1 cellular context compared by ENCODE assay signal in genomic region chr2:159797468-159798375, GRCh38.
A peak's percentile ranks its signal among the peaks of the same experiment; 100 is the strongest.
TF ChIP-seq lines count a peak whose summit lies in the region.

TSS of gene CD302 (minus strand) at chr2:159798208. CDS start at chr2:159798198, 10 bp downstream.

TF ChIP-seq in HepG2, 621 proteins besides CTCF, POLR2A, EP300 and RAD21 (continued from another document and continues in another):
- TF ChIP-seq, protein P1, sequence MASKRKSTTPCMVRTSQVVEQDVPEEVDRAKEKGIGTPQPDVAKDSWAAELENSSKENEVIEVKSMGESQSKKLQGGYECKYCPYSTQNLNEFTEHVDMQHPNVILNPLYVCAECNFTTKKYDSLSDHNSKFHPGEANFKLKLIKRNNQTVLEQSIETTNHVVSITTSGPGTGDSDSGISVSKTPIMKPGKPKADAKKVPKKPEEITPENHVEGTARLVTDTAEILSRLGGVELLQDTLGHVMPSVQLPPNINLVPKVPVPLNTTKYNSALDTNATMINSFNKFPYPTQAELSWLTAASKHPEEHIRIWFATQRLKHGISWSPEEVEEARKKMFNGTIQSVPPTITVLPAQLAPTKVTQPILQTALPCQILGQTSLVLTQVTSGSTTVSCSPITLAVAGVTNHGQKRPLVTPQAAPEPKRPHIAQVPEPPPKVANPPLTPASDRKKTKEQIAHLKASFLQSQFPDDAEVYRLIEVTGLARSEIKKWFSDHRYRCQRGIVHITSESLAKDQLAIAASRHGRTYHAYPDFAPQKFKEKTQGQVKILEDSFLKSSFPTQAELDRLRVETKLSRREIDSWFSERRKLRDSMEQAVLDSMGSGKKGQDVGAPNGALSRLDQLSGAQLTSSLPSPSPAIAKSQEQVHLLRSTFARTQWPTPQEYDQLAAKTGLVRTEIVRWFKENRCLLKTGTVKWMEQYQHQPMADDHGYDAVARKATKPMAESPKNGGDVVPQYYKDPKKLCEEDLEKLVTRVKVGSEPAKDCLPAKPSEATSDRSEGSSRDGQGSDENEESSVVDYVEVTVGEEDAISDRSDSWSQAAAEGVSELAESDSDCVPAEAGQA (IDR thresholded peaks at IDR 0.05; ENCODE audit: low read depth) = peak; percentile 64
- TF ChIP-seq, protein P1 (CRISPR knock-in tag; IDR thresholded peaks at IDR 0.05; ENCODE audit: borderline replicate concordance) = peak; percentile 71; the same call in 1 of the 2 replicates
- TF ChIP-seq, protein P2, sequence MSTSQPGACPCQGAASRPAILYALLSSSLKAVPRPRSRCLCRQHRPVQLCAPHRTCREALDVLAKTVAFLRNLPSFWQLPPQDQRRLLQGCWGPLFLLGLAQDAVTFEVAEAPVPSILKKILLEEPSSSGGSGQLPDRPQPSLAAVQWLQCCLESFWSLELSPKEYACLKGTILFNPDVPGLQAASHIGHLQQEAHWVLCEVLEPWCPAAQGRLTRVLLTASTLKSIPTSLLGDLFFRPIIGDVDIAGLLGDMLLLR (CRISPR knock-in tag; IDR thresholded peaks at IDR 0.05) = peak; percentile 97
- TF ChIP-seq ESRRA (CRISPR knock-in tag; IDR thresholded peaks at IDR 0.05; ENCODE audit: low read depth) (peak; percentile 65; the same call in 1 of the 2 replicates), ZNF253 (CRISPR knock-in tag; IDR thresholded peaks at IDR 0.05; ENCODE audit: borderline replicate concordance) (0 out of 2 replicates have a peak, but pooled peaks have one; percentile 25), ZNF598 (CRISPR knock-in tag; IDR thresholded peaks at IDR 0.05; ENCODE audit: borderline replicate concordance) (peak; percentile 91; the same call in 1 of the 2 replicates), GFI1 (CRISPR knock-in tag; IDR thresholded peaks at IDR 0.05; ENCODE audit: borderline replicate concordance) (peak; percentile 74; the same call in 1 of the 2 replicates), SATB2 (CRISPR knock-in tag; IDR thresholded peaks at IDR 0.05) (no peak), GATAD2A (CRISPR knock-in tag; IDR thresholded peaks at IDR 0.05) (peak; percentile 89), ISL2 (CRISPR knock-in tag; IDR thresholded peaks at IDR 0.05) (peak; percentile 70), ZBTB39 (CRISPR knock-in tag; IDR thresholded peaks at IDR 0.05) (0 out of 2 replicates have a peak, but pooled peaks have one; percentile 77), ZNF766 (CRISPR knock-in tag; IDR thresholded peaks at IDR 0.05; ENCODE audit: borderline replicate concordance) (0 out of 2 replicates have a peak, but pooled peaks have one; percentile 87), RFX3 (CRISPR knock-in tag; IDR thresholded peaks at IDR 0.05) (no peak), KDM3A (CRISPR knock-in tag; IDR thresholded peaks at IDR 0.05; ENCODE audit: low read depth) (peak; percentile 84; the same call in 1 of the 2 replicates), EZH2 (conservative IDR thresholded peaks at IDR 0.05; ENCODE audit: low read depth, low read length) (no peak), ZNF615 (CRISPR knock-in tag; IDR thresholded peaks at IDR 0.05; ENCODE audit: borderline replicate concordance) (no peak), ZNF546 (CRISPR knock-in tag; conservative IDR thresholded peaks at IDR 0.05) (peak; percentile 95), ZNF720 (CRISPR knock-in tag; IDR thresholded peaks at IDR 0.05) (no peak), ZEB1 (IDR thresholded peaks at IDR 0.05; ENCODE audit: insufficient replicate concordance, low read depth) (no peak), ATF5 (CRISPR knock-in tag; IDR thresholded peaks at IDR 0.05; ENCODE audit: low read depth) (no peak), SETDB1 (CRISPR knock-in tag; IDR thresholded peaks at IDR 0.05; ENCODE audit: borderline replicate concordance) (no peak), KLF9 (CRISPR knock-in tag; IDR thresholded peaks at IDR 0.05; ENCODE audit: low read depth) (peak; percentile 65; the same call in 1 of the 2 replicates), KLF13 (CRISPR knock-in tag; IDR thresholded peaks at IDR 0.05) (0 out of 2 replicates have a peak, but pooled peaks have one; percentile 49), THAP8 (CRISPR knock-in tag; IDR thresholded peaks at IDR 0.05; ENCODE audit: borderline replicate concordance) (peak; percentile 82; the same call in 1 of the 2 replicates), ZNF18 (CRISPR knock-in tag; IDR thresholded peaks at IDR 0.05; ENCODE audit: insufficient replicate concordance) (peak; percentile 62), ARNT (IDR thresholded peaks at IDR 0.05) (no peak)
- TF ChIP-seq, protein P3, sequence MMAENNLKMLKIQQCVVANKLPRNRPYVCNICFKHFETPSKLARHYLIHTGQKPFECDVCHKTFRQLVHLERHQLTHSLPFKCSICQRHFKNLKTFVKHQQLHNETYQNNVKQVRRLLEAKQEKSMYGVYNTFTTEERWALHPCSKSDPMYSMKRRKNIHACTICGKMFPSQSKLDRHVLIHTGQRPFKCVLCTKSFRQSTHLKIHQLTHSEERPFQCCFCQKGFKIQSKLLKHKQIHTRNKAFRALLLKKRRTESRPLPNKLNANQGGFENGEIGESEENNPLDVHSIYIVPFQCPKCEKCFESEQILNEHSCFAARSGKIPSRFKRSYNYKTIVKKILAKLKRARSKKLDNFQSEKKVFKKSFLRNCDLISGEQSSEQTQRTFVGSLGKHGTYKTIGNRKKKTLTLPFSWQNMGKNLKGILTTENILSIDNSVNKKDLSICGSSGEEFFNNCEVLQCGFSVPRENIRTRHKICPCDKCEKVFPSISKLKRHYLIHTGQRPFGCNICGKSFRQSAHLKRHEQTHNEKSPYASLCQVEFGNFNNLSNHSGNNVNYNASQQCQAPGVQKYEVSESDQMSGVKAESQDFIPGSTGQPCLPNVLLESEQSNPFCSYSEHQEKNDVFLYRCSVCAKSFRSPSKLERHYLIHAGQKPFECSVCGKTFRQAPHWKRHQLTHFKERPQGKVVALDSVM (CRISPR knock-in tag; IDR thresholded peaks at IDR 0.05) = peak; percentile 45; the same call in 1 of the 2 replicates
- TF ChIP-seq, protein P4, sequence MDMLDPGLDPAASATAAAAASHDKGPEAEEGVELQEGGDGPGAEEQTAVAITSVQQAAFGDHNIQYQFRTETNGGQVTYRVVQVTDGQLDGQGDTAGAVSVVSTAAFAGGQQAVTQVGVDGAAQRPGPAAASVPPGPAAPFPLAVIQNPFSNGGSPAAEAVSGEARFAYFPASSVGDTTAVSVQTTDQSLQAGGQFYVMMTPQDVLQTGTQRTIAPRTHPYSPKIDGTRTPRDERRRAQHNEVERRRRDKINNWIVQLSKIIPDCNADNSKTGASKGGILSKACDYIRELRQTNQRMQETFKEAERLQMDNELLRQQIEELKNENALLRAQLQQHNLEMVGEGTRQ (IDR thresholded peaks at IDR 0.05; ENCODE audit: low read depth, low read length) = 0 out of 2 replicates have a peak, but pooled peaks have one; percentile 15
- TF ChIP-seq, protein P4 (CRISPR knock-in tag; IDR thresholded peaks at IDR 0.05; ENCODE audit: borderline replicate concordance) = 0 out of 2 replicates have a peak, but pooled peaks have one; percentile 3
- TF ChIP-seq, protein P5, sequence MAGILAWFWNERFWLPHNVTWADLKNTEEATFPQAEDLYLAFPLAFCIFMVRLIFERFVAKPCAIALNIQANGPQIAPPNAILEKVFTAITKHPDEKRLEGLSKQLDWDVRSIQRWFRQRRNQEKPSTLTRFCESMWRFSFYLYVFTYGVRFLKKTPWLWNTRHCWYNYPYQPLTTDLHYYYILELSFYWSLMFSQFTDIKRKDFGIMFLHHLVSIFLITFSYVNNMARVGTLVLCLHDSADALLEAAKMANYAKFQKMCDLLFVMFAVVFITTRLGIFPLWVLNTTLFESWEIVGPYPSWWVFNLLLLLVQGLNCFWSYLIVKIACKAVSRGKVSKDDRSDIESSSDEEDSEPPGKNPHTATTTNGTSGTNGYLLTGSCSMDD (CRISPR knock-in tag; IDR thresholded peaks at IDR 0.05) = peak; percentile 85
- TF ChIP-seq, protein P6, sequence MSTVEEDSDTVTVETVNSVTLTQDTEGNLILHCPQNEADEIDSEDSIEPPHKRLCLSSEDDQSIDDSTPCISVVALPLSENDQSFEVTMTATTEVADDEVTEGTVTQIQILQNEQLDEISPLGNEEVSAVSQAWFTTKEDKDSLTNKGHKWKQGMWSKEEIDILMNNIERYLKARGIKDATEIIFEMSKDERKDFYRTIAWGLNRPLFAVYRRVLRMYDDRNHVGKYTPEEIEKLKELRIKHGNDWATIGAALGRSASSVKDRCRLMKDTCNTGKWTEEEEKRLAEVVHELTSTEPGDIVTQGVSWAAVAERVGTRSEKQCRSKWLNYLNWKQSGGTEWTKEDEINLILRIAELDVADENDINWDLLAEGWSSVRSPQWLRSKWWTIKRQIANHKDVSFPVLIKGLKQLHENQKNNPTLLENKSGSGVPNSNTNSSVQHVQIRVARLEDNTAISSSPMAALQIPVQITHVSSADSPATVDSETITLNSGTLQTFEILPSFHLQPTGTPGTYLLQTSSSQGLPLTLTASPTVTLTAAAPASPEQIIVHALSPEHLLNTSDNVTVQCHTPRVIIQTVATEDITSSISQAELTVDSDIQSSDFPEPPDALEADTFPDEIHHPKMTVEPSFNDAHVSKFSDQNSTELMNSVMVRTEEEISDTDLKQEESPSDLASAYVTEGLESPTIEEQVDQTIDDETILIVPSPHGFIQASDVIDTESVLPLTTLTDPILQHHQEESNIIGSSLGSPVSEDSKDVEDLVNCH (CRISPR knock-in tag; IDR thresholded peaks at IDR 0.05) = no peak
- TF ChIP-seq, protein P7, sequence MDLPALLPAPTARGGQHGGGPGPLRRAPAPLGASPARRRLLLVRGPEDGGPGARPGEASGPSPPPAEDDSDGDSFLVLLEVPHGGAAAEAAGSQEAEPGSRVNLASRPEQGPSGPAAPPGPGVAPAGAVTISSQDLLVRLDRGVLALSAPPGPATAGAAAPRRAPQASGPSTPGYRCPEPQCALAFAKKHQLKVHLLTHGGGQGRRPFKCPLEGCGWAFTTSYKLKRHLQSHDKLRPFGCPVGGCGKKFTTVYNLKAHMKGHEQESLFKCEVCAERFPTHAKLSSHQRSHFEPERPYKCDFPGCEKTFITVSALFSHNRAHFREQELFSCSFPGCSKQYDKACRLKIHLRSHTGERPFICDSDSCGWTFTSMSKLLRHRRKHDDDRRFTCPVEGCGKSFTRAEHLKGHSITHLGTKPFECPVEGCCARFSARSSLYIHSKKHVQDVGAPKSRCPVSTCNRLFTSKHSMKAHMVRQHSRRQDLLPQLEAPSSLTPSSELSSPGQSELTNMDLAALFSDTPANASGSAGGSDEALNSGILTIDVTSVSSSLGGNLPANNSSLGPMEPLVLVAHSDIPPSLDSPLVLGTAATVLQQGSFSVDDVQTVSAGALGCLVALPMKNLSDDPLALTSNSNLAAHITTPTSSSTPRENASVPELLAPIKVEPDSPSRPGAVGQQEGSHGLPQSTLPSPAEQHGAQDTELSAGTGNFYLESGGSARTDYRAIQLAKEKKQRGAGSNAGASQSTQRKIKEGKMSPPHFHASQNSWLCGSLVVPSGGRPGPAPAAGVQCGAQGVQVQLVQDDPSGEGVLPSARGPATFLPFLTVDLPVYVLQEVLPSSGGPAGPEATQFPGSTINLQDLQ (CRISPR knock-in tag; IDR thresholded peaks at IDR 0.05) = 0 out of 2 replicates have a peak, but pooled peaks have one; percentile 74
